Comparison of ENCODE assay signal across 31 cellular contexts in genomic region chr13:100724568-100724967, GRCh38.
"Had no signal": no experiment of that assay in that cellular context is flagged by ENCODE, and none has a peak within 500 bp of the region (broad histone marks: within the 10 kb centered on the region; RNA-seq: fewer than 3 reads in every experiment).

No MANE protein-coding gene starts in this region.

- H3K4me3 ChIP-seq: breast epithelium, K562, Peyer's patch had no signal

- H3K9me3 ChIP-seq: Peyer's patch had no signal

- H3K36me3 ChIP-seq: breast epithelium, Peyer's patch had no signal

- H3K4me1 ChIP-seq: breast epithelium, Peyer's patch had no signal

- DNase-seq: activated CD4-positive, alpha-beta T cell treated with anti-CD3 and anti-CD28 coated beads, Interleukin-2, amount 10 ng/mL, durations not matched to agents 24 days and 14 days; activated CD4-positive, alpha-beta T cell treated with anti-CD3 and anti-CD28 coated beads, Interleukin-2, amount 50 U/mL, for 4 hours; activated CD8-positive, alpha-beta T cell treated with anti-CD3 and anti-CD28 coated beads for 36 hours; activated effector memory CD4-positive, alpha-beta T cell treated with anti-CD3 and anti-CD28 coated beads, Interleukin-2, amount 50 U/mL, for 16 hours; activated naive CD4-positive, alpha-beta T cell; activated naive CD4-positive, alpha-beta T cell treated with anti-CD3 and anti-CD28 coated beads, Interleukin-2, amount 50 U/mL, for 16 hours; activated naive CD8-positive, alpha-beta T cell treated with anti-CD3 and anti-CD28 coated beads for 36 hours; activated T-cell treated with anti-CD3 and anti-CD28 coated beads, Interleukin-2, amount 50 U/mL, for 1 hour; activated T-cell treated with anti-CD3 and anti-CD28 coated beads, Interleukin-2, amount 50 U/mL, for 72 hours; amniotic stem cell; aorta; cerebellar nuclear complex; NCI-H1048; NCI-H146; NCI-H187; NCI-H2029 treated with DMSO at 0.1 percent for 48 hours; NCI-H2171 treated with DMSO at 0.1 percent for 48 hours; NCI-H2227 treated with DMSO at 0.1 percent for 48 hours; NCI-H446; NCI-H510A treated with DMSO at 0.1 percent for 48 hours; NCI-H526 treated with DMSO at 0.1 percent for 48 hours; Peyer's patch; RPMI8226; SHP77 treated with DMSO at 0.1 percent for 48 hours; SW 1271; T-helper 1 cell; T-helper 2 cell; T-helper 9 cell had no signal

- H3K27ac ChIP-seq: breast epithelium, Peyer's patch had no signal

- H3K27me3 ChIP-seq: breast epithelium, Peyer's patch had no signal

- ATAC-seq: activated CD8-positive, alpha-beta T cell treated with anti-CD3 and anti-CD28 coated beads for 36 hours; activated T-cell treated with anti-CD3 and anti-CD28 coated beads, Interleukin-2, amount 50 U/mL, for 72 hours; activated T-helper 17 cell treated with anti-CD3 and anti-CD28 coated beads, Interleukin-2, amount 50 U/mL, for 72 hours; K562 had no signal
